Comparison of ENCODE assay signal across 8 cellular contexts in genomic region chr10:119401671-119402395, GRCh38.
DNase-seq lines count a peak whose midpoint lies in the region; ATAC-seq and TF ChIP-seq lines count a peak whose summit lies in the region.

No MANE protein-coding gene starts in this region.

- H3K27me3 ChIP-seq in right atrium auricular region, result no peaks in the 10 kb centered on the region
- H3K27me3 ChIP-seq in skeletal muscle tissue (ENCODE audit: control insufficient read depth in 3 of 3, insufficient read depth in 3 of 3, low read length in 3 of 3), result no peaks in the 10 kb centered on the region

- peak overlapping the region in 1 of 3 donors; percentile 23 for H3K9ac ChIP-seq in skeletal muscle tissue (ENCODE audit: low read depth in 1 of 3, low read length in 3 of 3)

- H3K36me3 Mint-ChIP-seq in activated CD8-positive, alpha-beta T cell treated with anti-CD3 and anti-CD28 coated beads, Interleukin-2, amount 10 ng/mL, durations not matched to agents 7 days and 5 days (ENCODE audit: low read depth), result no peaks in the 10 kb centered on the region

- no peaks in the 10 kb centered on the region for H3K27me3 Mint-ChIP-seq in activated CD8-positive, alpha-beta T cell treated with anti-CD3 and anti-CD28 coated beads, Interleukin-2, amount 10 ng/mL, durations not matched to agents 7 days and 5 days (ENCODE audit: low read depth)

- CTCF ChIA-PET in activated CD8-positive, alpha-beta T cell treated with anti-CD3 and anti-CD28 coated beads, Interleukin-2, amount 10 ng/mL, durations not matched to agents 7 days and 5 days (lab: Charles Lee), result no interaction called here

- H3K36me3 ChIP-seq in right atrium auricular region (peaks cover 6% of the 10 kb centered on the region), skeletal muscle tissue (ENCODE audit: control insufficient read depth in 3 of 3, insufficient read depth in 3 of 3, low read length in 3 of 3) (peaks cover 0 to 6% (median 4%) of the 10 kb centered on the region in 3 donors)

- H3K27ac ChIP-seq in right atrium auricular region (peak overlapping the region; percentile 70 to 80), skeletal muscle tissue (ENCODE audit: low read depth, low read length) (peak overlapping the region; percentile 51)

- no peaks in the 10 kb centered on the region for H3K4me1 Mint-ChIP-seq in activated CD8-positive, alpha-beta T cell treated with anti-CD3 and anti-CD28 coated beads, Interleukin-2, amount 10 ng/mL, durations not matched to agents 7 days and 5 days (ENCODE audit: low read depth)

- ATAC-seq in activated CD8-positive, alpha-beta T cell treated with anti-CD3 and anti-CD28 coated beads, Interleukin-2, amount 10 ng/mL, durations not matched to agents 7 days and 5 days, result no peak

- peak; percentile 99 for DNase-seq in HCEC 1CT
- DNase-seq in amniotic epithelial cell (ENCODE audit: low read depth), result peak; percentile 93
- peak; percentile 93 for DNase-seq in right atrium auricular region (ENCODE audit: low spot score)
- no peak for DNase-seq in activated CD8-positive, alpha-beta T cell treated with anti-CD3 and anti-CD28 coated beads, Interleukin-2, amount 10 ng/mL, durations not matched to agents 7 days and 5 days
- DNase-seq in activated T-cell treated with anti-CD3 and anti-CD28 coated beads, Interleukin-2, amount 50 U/mL, for 48 hours, result no peak
- DNase-seq in stimulated activated CD4-positive, alpha-beta T cell treated with anti-CD3 and anti-CD28 coated beads, Interleukin-15, amount 100 ng/mL, for 24 hours, result no peak
- DNase-seq in activated gamma-delta T cell (lab: John Stamatoyannopoulos, UW), result no peak

- no peak overlapping the region for H3K4me3 Mint-ChIP-seq in activated CD8-positive, alpha-beta T cell treated with anti-CD3 and anti-CD28 coated beads, Interleukin-2, amount 10 ng/mL, durations not matched to agents 7 days and 5 days

- no peaks in the 10 kb centered on the region for H3K9me3 Mint-ChIP-seq in activated CD8-positive, alpha-beta T cell treated with anti-CD3 and anti-CD28 coated beads, Interleukin-2, amount 10 ng/mL, durations not matched to agents 7 days and 5 days (ENCODE audit: insufficient read depth)

- H3K4me1 ChIP-seq in right atrium auricular region (peaks cover 0 to 39% of the 10 kb centered on the region in 2 donors), skeletal muscle tissue (ENCODE audit: control insufficient read depth in 3 of 3, insufficient read depth in 3 of 3, low read length in 3 of 3) (peaks cover 13 to 33% (median 28%) of the 10 kb centered on the region in 3 donors)

- TF ChIP-seq CTCF in right atrium auricular region (IDR thresholded peaks at IDR 0.05), result no peak

- POLR2A ChIA-PET in activated CD8-positive, alpha-beta T cell treated with anti-CD3 and anti-CD28 coated beads, Interleukin-2, amount 10 ng/mL, durations not matched to agents 7 days and 5 days (lab: Charles Lee), result interaction anchor here (0.5 to 1.1 kb wide), 2 partner anchors 27 to 90 kb away, joined by 3 to 4 read pairs; no protein-coding TSS in a partner anchor

- H3K9me3 ChIP-seq in right atrium auricular region (no peaks in the 10 kb centered on the region), skeletal muscle tissue (ENCODE audit: control insufficient read depth in 3 of 3, low read length in 3 of 3) (no peaks in the 10 kb centered on the region)

- no peak overlapping the region for H3K4me3 ChIP-seq in right atrium auricular region
- no peak overlapping the region for H3K4me3 ChIP-seq in skeletal muscle tissue (ENCODE audit: low read length in 3 of 3)

- H3K27ac Mint-ChIP-seq in activated CD8-positive, alpha-beta T cell treated with anti-CD3 and anti-CD28 coated beads, Interleukin-2, amount 10 ng/mL, durations not matched to agents 7 days and 5 days, result no peak overlapping the region

Comparison
In these comparisons a context has a peak if more than half of its experiments do, and no peak if none do; other contexts are left out.
1. DNase-seq: peak in HCEC 1CT (single experiment), amniotic epithelial cell (single experiment) and right atrium auricular region (single experiment); none in activated CD8-positive, alpha-beta T cell treated with anti-CD3 and anti-CD28 coated beads, Interleukin-2, amount 10 ng/mL, durations not matched to agents 7 days and 5 days (single experiment), activated T-cell treated with anti-CD3 and anti-CD28 coated beads, Interleukin-2, amount 50 U/mL, for 48 hours (0 of 2), stimulated activated CD4-positive, alpha-beta T cell treated with anti-CD3 and anti-CD28 coated beads, Interleukin-15, amount 100 ng/mL, for 24 hours (single experiment) and activated gamma-delta T cell (single experiment).